11 cellular contexts compared by ENCODE assay signal in genomic region chr4:77082886-77083608, GRCh38.
"Had no signal": no experiment of that assay in that cellular context is flagged by ENCODE, and none has a peak within 500 bp of the region (broad histone marks: within the 10 kb centered on the region; RNA-seq: fewer than 3 reads in every experiment).

No MANE protein-coding gene starts in this region.

- H2AFZ ChIP-seq: hepatocyte, parathyroid adenoma had no signal

- H3K9ac ChIP-seq: parathyroid adenoma had no signal

- H3K9me3 ChIP-seq: transverse colon had no signal

- ATAC-seq: stimulated activated effector memory CD8-positive, alpha-beta T cell treated with anti-CD3 and anti-CD28 coated beads, Interleukin-12 subunit alpha, Interleukin-12 subunit beta, amount 100 ng/mL, for 72 hours had no signal

- H3K27me3 ChIP-seq: hepatocyte, transverse colon had no signal

- H3K4me3 ChIP-seq: hepatocyte, skin epidermis, transverse colon had no signal

- H3K27ac ChIP-seq: hepatocyte, parathyroid adenoma, skin epidermis, transverse colon, WERI-Rb-1 had no signal

- H3K4me2 ChIP-seq: hepatocyte had no signal

- H3K36me3 ChIP-seq: transverse colon, WERI-Rb-1 had no signal

- DNase-seq: activated CD4-positive, alpha-beta T cell treated with anti-CD3 and anti-CD28 coated beads, Interleukin-2, amount 10 ng/mL, durations not matched to agents 7 days and 5 days; activated naive CD4-positive, alpha-beta T cell treated with anti-CD3 and anti-CD28 coated beads, Interleukin-2, amount 10 ng/mL, durations not matched to agents 7 days and 5 days; cortex of kidney; effector CD8-positive, alpha-beta T cell; retina; transverse colon; WERI-Rb-1 had no signal

- H3K79me2 ChIP-seq: parathyroid adenoma had no signal
